ENCODE assay signal across 13 cellular contexts in genomic region chr15:71588746-71589145, GRCh38.
DNase-seq lines count a peak whose midpoint lies in the region; FAIRE-seq and TF ChIP-seq lines count a peak whose summit lies in the region.
"Had no signal": no experiment of that assay in that cellular context is flagged by ENCODE, and none has a peak within 500 bp of the region (broad histone marks: within the 10 kb centered on the region; RNA-seq: fewer than 3 reads in every experiment).

No MANE protein-coding gene starts in this region.

- no peak for TF ChIP-seq CTCF in HFFc6 (IDR thresholded peaks at IDR 0.05)
- TF ChIP-seq CTCF in astrocyte (IDR thresholded peaks at IDR 0.05; ENCODE audit: insufficient read depth, low read depth, low read length), result no peak
- no peak for TF ChIP-seq CTCF in colonic mucosa (IDR thresholded peaks at IDR 0.05)

- H3K27me3 ChIP-seq in astrocyte (ENCODE audit: insufficient read depth, low read length) (no peaks in the 10 kb centered on the region), colonic mucosa (no peaks in the 10 kb centered on the region)

- H3K9me3 ChIP-seq in astrocyte (ENCODE audit: insufficient read depth, low read depth, low read length), result no peaks in the 10 kb centered on the region
- H3K9me3 ChIP-seq in colonic mucosa, result no peaks in the 10 kb centered on the region

- peaks cover 13% of the 10 kb centered on the region for H3K9me3 Mint-ChIP-seq in HFFc6
- no peaks in the 10 kb centered on the region for H3K9me3 Mint-ChIP-seq in astrocyte (ENCODE audit: unreplicated experiment)

- H4K20me1 ChIP-seq in astrocyte (ENCODE audit: insufficient read depth, low read length), result peaks cover 3% of the 10 kb centered on the region

- H3K79me2 ChIP-seq in astrocyte (ENCODE audit: insufficient read depth, low read length), result no peaks in the 10 kb centered on the region

- H3K27me3 Mint-ChIP-seq in HFFc6 (ENCODE audit: insufficient read depth) (no peaks in the 10 kb centered on the region; the same call in 1 of the 2 replicates), astrocyte (ENCODE audit: low read depth, unreplicated experiment) (no peaks in the 10 kb centered on the region)

- peak overlapping the region; percentile 64 for H3K4me2 ChIP-seq in astrocyte (ENCODE audit: low read length)
- H3K4me2 ChIP-seq: KMS-11 had no signal

- H3K4me1 ChIP-seq in astrocyte (ENCODE audit: insufficient read depth, low read length) (peaks cover 6% of the 10 kb centered on the region), colonic mucosa (no peaks in the 10 kb centered on the region)

- peak overlapping the region; percentile 61 for H3K27ac Mint-ChIP-seq in HFFc6
- H3K27ac Mint-ChIP-seq in astrocyte (ENCODE audit: unreplicated experiment), result peak overlapping the region; percentile 13
- H3K27ac Mint-ChIP-seq: activated T-helper 1 cell treated with anti-CD3 and anti-CD28 coated beads, Interleukin-12 subunit alpha, Interleukin-12 subunit beta, Interleukin-2, Interleukin-4 antibody, amounts not matched to agents 30 ng/mL and 10 ng/mL and 1 ng/mL, durations not matched to agents 14 hours and 24 hours and 36 hours; stimulated activated effector memory CD8-positive, alpha-beta T cell treated with anti-CD3 and anti-CD28 coated beads, Interleukin-12 subunit alpha, Interleukin-12 subunit beta, amount 100 ng/mL, for 72 hours had no signal

- H3K9ac ChIP-seq in astrocyte (ENCODE audit: low read length), result no peak overlapping the region
- H3K9ac ChIP-seq in colonic mucosa (ENCODE audit: low read depth in 2 of 2, low read length in 2 of 2), result no peak overlapping the region
- H3K9ac ChIP-seq: KMS-11 had no signal

- FAIRE-seq in astrocyte (lab: Jason Lieb, UNC), result peak; percentile 68

- H3K36me3 Mint-ChIP-seq in HFFc6 (ENCODE audit: low read depth) (peaks cover 14% of the 10 kb centered on the region), astrocyte (ENCODE audit: low read depth, unreplicated experiment) (peaks cover 2% of the 10 kb centered on the region)
- H3K36me3 Mint-ChIP-seq: stimulated activated effector memory CD8-positive, alpha-beta T cell treated with anti-CD3 and anti-CD28 coated beads, Interleukin-12 subunit alpha, Interleukin-12 subunit beta, amount 100 ng/mL, for 72 hours had no signal

- H2AFZ ChIP-seq in astrocyte (ENCODE audit: low read depth, low read length), result no peak overlapping the region

- no peak overlapping the region for H3K27ac ChIP-seq in astrocyte (ENCODE audit: low read depth, low read length)
- H3K27ac ChIP-seq in colonic mucosa, result no peak overlapping the region
- H3K27ac ChIP-seq: KMS-11 had no signal

- intact Hi-C loops in colonic mucosa (cut with DNase I), result no loop called here

- H3K4me3 Mint-ChIP-seq in HFFc6 (peak overlapping the region; percentile 8; the same call in 1 of the 2 replicates), astrocyte (ENCODE audit: unreplicated experiment) (no peak overlapping the region)
- H3K4me3 Mint-ChIP-seq: activated T-helper 1 cell treated with anti-CD3 and anti-CD28 coated beads, Interleukin-12 subunit alpha, Interleukin-12 subunit beta, Interleukin-2, Interleukin-4 antibody, amounts not matched to agents 30 ng/mL and 10 ng/mL and 1 ng/mL, durations not matched to agents 14 hours and 24 hours and 36 hours; stimulated activated effector memory CD8-positive, alpha-beta T cell treated with anti-CD3 and anti-CD28 coated beads, Interleukin-12 subunit alpha, Interleukin-12 subunit beta, amount 100 ng/mL, for 72 hours had no signal

- peak; percentile 72 for DNase-seq in A172 (ENCODE audit: low spot score)
- DNase-seq in HFFc6, result peak; percentile 62
- peak; percentile 82 for DNase-seq in astrocyte (ENCODE audit: low read depth)
- peak; percentile 64 for DNase-seq in glomerular visceral epithelial cell (ENCODE audit: extremely low spot score)
- DNase-seq in activated CD4-positive, alpha-beta T cell treated with anti-CD3 and anti-CD28 coated beads, Interleukin-2, amount 50 U/mL, for 48 hours, result no peak
- DNase-seq in Kasumi-1 (lab: John Stamatoyannopoulos, UW), result no peak
- no peak for DNase-seq in stimulated activated CD4-positive, alpha-beta T cell treated with anti-CD3 and anti-CD28 coated beads, Interleukin-12 subunit alpha, Interleukin-12 subunit beta, amount 100 ng/mL, for 4 hours
- DNase-seq in colonic mucosa, result no peak
- DNase-seq: DND-41, NCI-H2107 had no signal

- no peaks in the 10 kb centered on the region for H3K36me3 ChIP-seq in astrocyte (ENCODE audit: insufficient read depth, low read length)
- no peaks in the 10 kb centered on the region for H3K36me3 ChIP-seq in colonic mucosa

- peaks cover 19% of the 10 kb centered on the region for H3K4me1 Mint-ChIP-seq in HFFc6 (ENCODE audit: low read depth)
- H3K4me1 Mint-ChIP-seq in astrocyte (ENCODE audit: low read depth, unreplicated experiment), result peaks cover 10% of the 10 kb centered on the region
- H3K4me1 Mint-ChIP-seq: stimulated activated effector memory CD8-positive, alpha-beta T cell treated with anti-CD3 and anti-CD28 coated beads, Interleukin-12 subunit alpha, Interleukin-12 subunit beta, amount 100 ng/mL, for 72 hours had no signal

- H3K4me3 ChIP-seq in astrocyte (ENCODE audit: insufficient read depth, low read depth, low read length), result no peak overlapping the region
- no peak overlapping the region for H3K4me3 ChIP-seq in colonic mucosa

Comparison
In these comparisons a context has a peak if more than half of its experiments do, and no peak if none do; other contexts are left out.
1. DNase-seq: peak in A172 (single experiment), HFFc6 (single experiment), astrocyte (single experiment) and glomerular visceral epithelial cell (single experiment); none in activated CD4-positive, alpha-beta T cell treated with anti-CD3 and anti-CD28 coated beads, Interleukin-2, amount 50 U/mL, for 48 hours (0 of 2), Kasumi-1 (0 of 2), stimulated activated CD4-positive, alpha-beta T cell treated with anti-CD3 and anti-CD28 coated beads, Interleukin-12 subunit alpha, Interleukin-12 subunit beta, amount 100 ng/mL, for 4 hours (single experiment) and colonic mucosa (single experiment).